17 cellular contexts compared by ENCODE assay signal in the genomic region with DNA sequence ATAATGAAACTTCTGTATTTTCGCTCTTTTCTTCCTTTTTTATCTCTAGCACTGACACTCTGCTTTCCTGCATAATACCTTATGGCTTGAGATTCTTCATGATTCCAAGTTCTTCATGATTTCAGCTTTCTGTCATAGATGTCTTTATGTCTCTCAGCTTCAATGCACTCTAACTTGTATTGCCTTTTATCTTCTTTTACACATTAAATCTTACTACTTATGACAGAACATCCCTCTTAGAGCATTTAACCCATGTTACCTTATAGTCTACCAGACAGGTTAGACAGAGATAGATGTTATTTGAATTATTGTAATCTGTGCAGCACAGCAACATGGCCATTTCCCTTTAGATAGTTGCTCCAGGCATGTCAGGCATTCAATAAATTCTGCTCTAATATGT.
DNase-seq lines count a peak whose midpoint lies in the region; ATAC-seq and TF ChIP-seq lines count a peak whose summit lies in the region.
"Had no signal": no experiment of that assay in that cellular context is flagged by ENCODE, and none has a peak within 500 bp of the region (broad histone marks: within the 10 kb centered on the region; RNA-seq: fewer than 3 reads in every experiment).

No MANE protein-coding gene starts in this region.

- H3K79me2 ChIP-seq in SK-N-SH (ENCODE audit: insufficient read depth) = no peaks in the 10 kb centered on the region
- H3K79me2 ChIP-seq in neural cell (replicated peaks; ENCODE audit: insufficient read depth, low read length) = no peaks in the 10 kb centered on the region

- H3K9me2 ChIP-seq in SK-N-SH = no peaks in the 10 kb centered on the region; the same call in 1 of the 2 replicates
- H3K9me2 ChIP-seq in neural cell (ENCODE audit: insufficient read depth, low read length) = no peaks in the 10 kb centered on the region

- no peak overlapping the region for H3K27ac Mint-ChIP-seq in stimulated activated effector memory CD8-positive, alpha-beta T cell treated with anti-CD3 and anti-CD28 coated beads, Interleukin-12 subunit alpha, Interleukin-12 subunit beta, amount 100 ng/mL, for 72 hours
- H3K27ac Mint-ChIP-seq: B cell; CD4-positive, alpha-beta T cell; CD8-positive, alpha-beta T cell had no signal

- WGBS in SK-N-SH (ENCODE audit: low lambda C conversion rate) = 28% methylated on average over 1 of the region's 1 CpG

- CTCF ChIA-PET in SK-N-SH (lab: Yijun Ruan, JAX) = no interaction called here

- no peak for TF ChIP-seq CTCF in SK-N-SH (IDR thresholded peaks at IDR 0.05)
- TF ChIP-seq CTCF in neural cell (IDR thresholded peaks at IDR 0.05; ENCODE audit: poor library complexity, severe bottlenecking) = no peak

- no peaks in the 10 kb centered on the region for H3K4me1 ChIP-seq in SK-N-SH (ENCODE audit: control insufficient read depth in 1 of 2, insufficient read depth in 2 of 2, low read depth in 1 of 2, low read length in 1 of 2)
- H3K4me1 ChIP-seq: A549, Caco-2 had no signal

- peaks cover 3% of the 10 kb centered on the region for H3K9me3 Mint-ChIP-seq in stimulated activated effector memory CD8-positive, alpha-beta T cell treated with anti-CD3 and anti-CD28 coated beads, Interleukin-12 subunit alpha, Interleukin-12 subunit beta, amount 100 ng/mL, for 72 hours
- H3K9me3 Mint-ChIP-seq: CD4-positive, alpha-beta T cell; CD8-positive, alpha-beta T cell had no signal

- no peaks in the 10 kb centered on the region for H4K20me1 ChIP-seq in SK-N-SH (ENCODE audit: insufficient read depth)
- no peaks in the 10 kb centered on the region for H4K20me1 ChIP-seq in neural cell (ENCODE audit: insufficient read depth)
- H4K20me1 ChIP-seq: BLaER1 treated with 17β-estradiol and CSF1 and Interleukin-3, amounts not matched to agents 10 nM and 100 nM had no signal

- H3K27me3 ChIP-seq in SK-N-SH (ENCODE audit: insufficient read depth) = no peaks in the 10 kb centered on the region
- H3K27me3 ChIP-seq in neural cell (ENCODE audit: insufficient read depth, low read depth, low read length) = no peaks in the 10 kb centered on the region
- H3K27me3 ChIP-seq: BLaER1 treated with 17β-estradiol and CSF1 and Interleukin-3, amounts not matched to agents 10 nM and 100 nM had no signal

- H3K9ac ChIP-seq in SK-N-SH (no peak overlapping the region), neural cell (ENCODE audit: low read length) (no peak overlapping the region)
- H3K9ac ChIP-seq: BLaER1 treated with 17β-estradiol and CSF1 and Interleukin-3, amounts not matched to agents 10 nM and 100 nM had no signal

- H3K9me3 ChIP-seq in SK-N-SH (no peaks in the 10 kb centered on the region), neural cell (ENCODE audit: low read length) (no peaks in the 10 kb centered on the region)
- H3K9me3 ChIP-seq: A549; BLaER1 treated with 17β-estradiol and CSF1 and Interleukin-3, amounts not matched to agents 10 nM and 100 nM; Caco-2 had no signal

- no peak for ATAC-seq in SK-N-SH treated with all-trans-retinoic acid at 6 μM for 48 hours
- no peak for ATAC-seq in stimulated activated effector memory CD8-positive, alpha-beta T cell treated with anti-CD3 and anti-CD28 coated beads, Interleukin-12 subunit alpha, Interleukin-12 subunit beta, amount 100 ng/mL, for 72 hours
- ATAC-seq: A549; CD8-positive, alpha-beta T cell had no signal

- H3K4me3 Mint-ChIP-seq in stimulated activated effector memory CD8-positive, alpha-beta T cell treated with anti-CD3 and anti-CD28 coated beads, Interleukin-12 subunit alpha, Interleukin-12 subunit beta, amount 100 ng/mL, for 72 hours = no peak overlapping the region
- H3K4me3 Mint-ChIP-seq: B cell; CD4-positive, alpha-beta T cell; CD8-positive, alpha-beta T cell had no signal

- no peaks in the 10 kb centered on the region for H3K36me3 Mint-ChIP-seq in stimulated activated effector memory CD8-positive, alpha-beta T cell treated with anti-CD3 and anti-CD28 coated beads, Interleukin-12 subunit alpha, Interleukin-12 subunit beta, amount 100 ng/mL, for 72 hours
- H3K36me3 Mint-ChIP-seq: CD8-positive, alpha-beta T cell had no signal

- no peak for DNase-seq in SK-N-SH
- DNase-seq in hippocampal formation (lab: John Stamatoyannopoulos, UW) = no peak
- DNase-seq in stimulated activated effector memory CD8-positive, alpha-beta T cell treated with anti-CD3 and anti-CD28 coated beads, Interleukin-12 subunit alpha, Interleukin-12 subunit beta, amount 100 ng/mL, for 72 hours (ENCODE audit: low spot score in 2 of 2) = no peak
- DNase-seq: AML-193; Caco-2; Calu3; CD4-positive, alpha-beta T cell; CD8-positive, alpha-beta T cell; DMS79 treated with DMSO at 0.1 percent for 48 hours; GF-D8 had no signal

- H3K4me2 ChIP-seq in SK-N-SH = no peak overlapping the region
- H3K4me2 ChIP-seq in neural cell (ENCODE audit: low read length) = no peak overlapping the region
- H3K4me2 ChIP-seq: A549; BLaER1 treated with 17β-estradiol and CSF1 and Interleukin-3, amounts not matched to agents 10 nM and 100 nM had no signal

- TF ChIP-seq EP300 in SK-N-SH (IDR thresholded peaks at IDR 0.05; ENCODE audit: borderline replicate concordance in 1 of 2, low read depth in 1 of 2, low read length in 1 of 2) = no peak
- TF ChIP-seq EP300 in neural cell (conservative IDR thresholded peaks at IDR 0.05; ENCODE audit: poor library complexity, severe bottlenecking) = peak; percentile 91

- no peaks in the 10 kb centered on the region for H3K36me3 ChIP-seq in SK-N-SH (replicated peaks in 1 of 2; ENCODE audit: control insufficient read depth in 1 of 2, insufficient read depth in 2 of 2, low read length in 1 of 2)
- H3K36me3 ChIP-seq in neural cell (ENCODE audit: insufficient read depth, low read length) = no peaks in the 10 kb centered on the region
- H3K36me3 ChIP-seq: BLaER1 treated with 17β-estradiol and CSF1 and Interleukin-3, amounts not matched to agents 10 nM and 100 nM had no signal

- TF ChIP-seq RAD21 in SK-N-SH (IDR thresholded peaks at IDR 0.05; ENCODE audit: low read length) (no peak), neural cell (conservative IDR thresholded peaks at IDR 0.05) (no peak)

- H3K27ac ChIP-seq in SK-N-SH (ENCODE audit: low read depth in 2 of 2, low read length in 1 of 2) (no peak overlapping the region), neural cell (ENCODE audit: low read length) (no peak overlapping the region)
- H3K27ac ChIP-seq: 22Rv1; A549; BLaER1 treated with 17β-estradiol and CSF1 and Interleukin-3, amounts not matched to agents 10 nM and 100 nM; C4-2B had no signal

- H3F3A ChIP-seq in SK-N-SH (replicated peaks; ENCODE audit: insufficient read depth) (no peaks in the 10 kb centered on the region), neural cell (ENCODE audit: insufficient read depth, low read length, poor library complexity, severe bottlenecking) (no peaks in the 10 kb centered on the region)

- H2AFZ ChIP-seq in SK-N-SH (ENCODE audit: low read depth) (peak overlapping the region; percentile 60), neural cell (ENCODE audit: low read depth, low read length) (no peak overlapping the region)

- H3K4me3 ChIP-seq in SK-N-SH (ENCODE audit: low read depth in 2 of 2, low read length in 1 of 2) (no peak overlapping the region), neural cell (ENCODE audit: low read length) (no peak overlapping the region)
- H3K4me3 ChIP-seq: A549; BLaER1 treated with 17β-estradiol and CSF1 and Interleukin-3, amounts not matched to agents 10 nM and 100 nM had no signal

- POLR2A ChIA-PET in SK-N-SH (lab: Yijun Ruan, JAX) = no interaction called here

- H3K4me1 Mint-ChIP-seq in stimulated activated effector memory CD8-positive, alpha-beta T cell treated with anti-CD3 and anti-CD28 coated beads, Interleukin-12 subunit alpha, Interleukin-12 subunit beta, amount 100 ng/mL, for 72 hours = no peaks in the 10 kb centered on the region
- H3K4me1 Mint-ChIP-seq: B cell had no signal

TF ChIP-seq in SK-N-SH, 30 proteins besides CTCF, POLR2A, EP300 and RAD21 (continues in another document):
- TF ChIP-seq POLR2AphosphoS5 (IDR thresholded peaks at IDR 0.05; ENCODE audit: low read depth, low read length) (no peak), MAX (IDR thresholded peaks at IDR 0.05; ENCODE audit: low read depth) (no peak), CHD2 (IDR thresholded peaks at IDR 0.05; ENCODE audit: low read length, partially characterized antibody) (no peak), MEF2A (IDR thresholded peaks at IDR 0.05; ENCODE audit: borderline replicate concordance, low read depth) (no peak), TCF12 (IDR thresholded peaks at IDR 0.05) (no peak), EZH2phosphoT487 (IDR thresholded peaks at IDR 0.05; ENCODE audit: borderline replicate concordance, low read depth) (no peak), RXRA (IDR thresholded peaks at IDR 0.05; ENCODE audit: borderline replicate concordance, low read depth) (no peak)

TF ChIP-seq in SK-N-SH treated with all-trans-retinoic acid at 6 μM for 48 hours, 23 proteins besides CTCF, POLR2A, EP300 and RAD21 (continues in another document):
- TF ChIP-seq SNAI2 (CRISPR knock-in tag; IDR thresholded peaks at IDR 0.05) = no peak
- TF ChIP-seq ZC3H10 (CRISPR knock-in tag; IDR thresholded peaks at IDR 0.05) = no peak

TF ChIP-seq in neural cell, 6 proteins besides CTCF, POLR2A, EP300 and RAD21 (continues in another document):
- TF ChIP-seq SMC3 (conservative IDR thresholded peaks at IDR 0.05; ENCODE audit: poor library complexity) (no peak), EZH2 (IDR thresholded peaks at IDR 0.05; ENCODE audit: borderline replicate concordance, insufficient read depth, low read length, poor library complexity, severe bottlenecking) (no peak)
- TF ChIP-seq, protein P1, sequence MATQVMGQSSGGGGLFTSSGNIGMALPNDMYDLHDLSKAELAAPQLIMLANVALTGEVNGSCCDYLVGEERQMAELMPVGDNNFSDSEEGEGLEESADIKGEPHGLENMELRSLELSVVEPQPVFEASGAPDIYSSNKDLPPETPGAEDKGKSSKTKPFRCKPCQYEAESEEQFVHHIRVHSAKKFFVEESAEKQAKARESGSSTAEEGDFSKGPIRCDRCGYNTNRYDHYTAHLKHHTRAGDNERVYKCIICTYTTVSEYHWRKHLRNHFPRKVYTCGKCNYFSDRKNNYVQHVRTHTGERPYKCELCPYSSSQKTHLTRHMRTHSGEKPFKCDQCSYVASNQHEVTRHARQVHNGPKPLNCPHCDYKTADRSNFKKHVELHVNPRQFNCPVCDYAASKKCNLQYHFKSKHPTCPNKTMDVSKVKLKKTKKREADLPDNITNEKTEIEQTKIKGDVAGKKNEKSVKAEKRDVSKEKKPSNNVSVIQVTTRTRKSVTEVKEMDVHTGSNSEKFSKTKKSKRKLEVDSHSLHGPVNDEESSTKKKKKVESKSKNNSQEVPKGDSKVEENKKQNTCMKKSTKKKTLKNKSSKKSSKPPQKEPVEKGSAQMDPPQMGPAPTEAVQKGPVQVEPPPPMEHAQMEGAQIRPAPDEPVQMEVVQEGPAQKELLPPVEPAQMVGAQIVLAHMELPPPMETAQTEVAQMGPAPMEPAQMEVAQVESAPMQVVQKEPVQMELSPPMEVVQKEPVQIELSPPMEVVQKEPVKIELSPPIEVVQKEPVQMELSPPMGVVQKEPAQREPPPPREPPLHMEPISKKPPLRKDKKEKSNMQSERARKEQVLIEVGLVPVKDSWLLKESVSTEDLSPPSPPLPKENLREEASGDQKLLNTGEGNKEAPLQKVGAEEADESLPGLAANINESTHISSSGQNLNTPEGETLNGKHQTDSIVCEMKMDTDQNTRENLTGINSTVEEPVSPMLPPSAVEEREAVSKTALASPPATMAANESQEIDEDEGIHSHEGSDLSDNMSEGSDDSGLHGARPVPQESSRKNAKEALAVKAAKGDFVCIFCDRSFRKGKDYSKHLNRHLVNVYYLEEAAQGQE (IDR thresholded peaks at IDR 0.05; ENCODE audit: borderline replicate concordance) = peak; percentile 38
